ENCODE assay signal across 19 cellular contexts in genomic region chr9:97354637-97355036, GRCh38. TPM values are rescaled to one million over a fixed set of nuclear protein-coding genes. Genes with fewer than 3 reads are reported as not detected.
"Had no signal": no experiment of that assay in that cellular context is flagged by ENCODE, and none has a peak within 500 bp of the region (broad histone marks: within the 10 kb centered on the region; RNA-seq: fewer than 3 reads in every experiment).

No MANE protein-coding gene starts in this region.

- H3K9me3 ChIP-seq: esophagus muscularis mucosa, gastrocnemius medialis, heart right ventricle, left lung, lower lobe of right lung, mucosa of descending colon had no signal

- H3K27me3 ChIP-seq: esophagus muscularis mucosa, gastrocnemius medialis, heart right ventricle, left lung had no signal

- DNase-seq: cortex of kidney; effector CD4-positive, alpha-beta T cell; effector memory CD4-positive, alpha-beta T cell; foreskin melanocyte; gastrocnemius medialis; glutamatergic neuron; head of caudate nucleus; heart right ventricle; hippocampal formation; left cardiac atrium; left lung; left ventricle myocardium superior; lower lobe of right lung; mesenchymal stem cell; mucosa of descending colon had no signal

- H3K4me1 ChIP-seq: esophagus muscularis mucosa, gastrocnemius medialis, heart right ventricle, left lung, lower lobe of right lung had no signal

- H3K27ac Mint-ChIP-seq: dendritic cell treated with granulocyte-macrophage colony-stimulating factor and Interleukin-4, amounts not matched to agents 40 ng/mL and 50 ng/mL, for 4 days; mesothelial cell of epicardium had no signal

- H3K9me3 Mint-ChIP-seq: dendritic cell treated with granulocyte-macrophage colony-stimulating factor and Interleukin-4, amounts not matched to agents 40 ng/mL and 50 ng/mL, for 4 days; mesothelial cell of epicardium had no signal

- H3K4me3 ChIP-seq: esophagus muscularis mucosa, gastrocnemius medialis, heart right ventricle, left lung, lower lobe of right lung, mucosa of descending colon had no signal

- H3K4me1 Mint-ChIP-seq: mesothelial cell of epicardium had no signal

- ATAC-seq: gastrocnemius medialis, heart right ventricle, left cardiac atrium, left lung, left ventricle myocardium superior, lower lobe of right lung, mucosa of descending colon had no signal

- H3K4me3 Mint-ChIP-seq: dendritic cell treated with granulocyte-macrophage colony-stimulating factor and Interleukin-4, amounts not matched to agents 40 ng/mL and 50 ng/mL, for 4 days; mesothelial cell of epicardium had no signal

- H3K27ac ChIP-seq: esophagus muscularis mucosa, gastrocnemius medialis, heart right ventricle, left lung, lower lobe of right lung had no signal

- H3K27me3 Mint-ChIP-seq: dendritic cell treated with granulocyte-macrophage colony-stimulating factor and Interleukin-4, amounts not matched to agents 40 ng/mL and 50 ng/mL, for 4 days had no signal

RNA-seq across cellular contexts. Expression of gene CCDC180, which starts 47.2 kb away (rescaled TPM):
- total RNA-seq: myocyte had no signal
